9 cellular contexts compared by ENCODE assay signal in genomic region chr13:97028441-97029299, GRCh38. TPM values are rescaled to one million over a fixed set of nuclear protein-coding genes. Genes with fewer than 3 reads are reported as not detected.
DNase-seq lines count a peak whose midpoint lies in the region; ATAC-seq and TF ChIP-seq lines count a peak whose summit lies in the region.
"Had no signal": no experiment of that assay in that cellular context is flagged by ENCODE, and none has a peak within 500 bp of the region (broad histone marks: within the 10 kb centered on the region; RNA-seq: fewer than 3 reads in every experiment).

No MANE protein-coding gene starts in this region.

- H3K27ac ChIP-seq in WERI-Rb-1: no peak overlapping the region
- no peak overlapping the region for H3K27ac ChIP-seq in lower lobe of right lung
- H3K27ac ChIP-seq: skin epidermis had no signal

- DNase-seq in Ammon's horn (ENCODE audit: low spot score) (peak; percentile 52), NCI-H1436 treated with DMSO at 0.1 percent for 48 hours (lab: John Stamatoyannopoulos, UW) (peak; percentile 0), WERI-Rb-1 (peak; percentile 69), ecto neural progenitor cell (ENCODE audit: low spot score) (peak; percentile 52), lower lobe of right lung (no peak), GF-D8 (lab: John Stamatoyannopoulos, UW) (no peak)
- no peak for DNase-seq in stimulated activated naive B cell treated with anti-CD40 and anti-IgM and Interleukin-4, amounts not matched to agents 10 μg/mL and 1 μg/mL and 100 μg/mL, for 72 hours

- H3K27me3 ChIP-seq in WERI-Rb-1 (ENCODE audit: insufficient read depth, low read depth, severe bottlenecking): no peaks in the 10 kb centered on the region
- H3K27me3 ChIP-seq in lower lobe of right lung (ENCODE audit: low read depth): no peaks in the 10 kb centered on the region

- H3K4me3 ChIP-seq in WERI-Rb-1 (ENCODE audit: low read depth, low read length) (no peak overlapping the region), lower lobe of right lung (no peak overlapping the region)
- H3K4me3 ChIP-seq: skin epidermis had no signal

- H3K9me3 ChIP-seq in WERI-Rb-1 (ENCODE audit: severe bottlenecking): no peaks in the 10 kb centered on the region
- no peaks in the 10 kb centered on the region for H3K9me3 ChIP-seq in lower lobe of right lung

- H3K36me3 Mint-ChIP-seq in stimulated activated naive B cell treated with anti-CD40 and anti-IgM and Interleukin-4, amounts not matched to agents 10 μg/mL and 1 μg/mL and 100 μg/mL, for 72 hours: no peaks in the 10 kb centered on the region

- H3K4me3 Mint-ChIP-seq in stimulated activated naive B cell treated with anti-CD40 and anti-IgM and Interleukin-4, amounts not matched to agents 10 μg/mL and 1 μg/mL and 100 μg/mL, for 72 hours: no peak overlapping the region

- H3K27ac Mint-ChIP-seq in stimulated activated naive B cell treated with anti-CD40 and anti-IgM and Interleukin-4, amounts not matched to agents 10 μg/mL and 1 μg/mL and 100 μg/mL, for 72 hours: no peak overlapping the region

- ATAC-seq in GM18868 (IDR thresholded peaks at IDR 0.05; ENCODE audit: unreplicated experiment) (peak; percentile 68), lower lobe of right lung (peak; percentile 46 to 66)
- peak; percentile 33 to 41 for ATAC-seq in stimulated activated naive B cell treated with anti-CD40 and anti-IgM and Interleukin-4, amounts not matched to agents 10 μg/mL and 1 μg/mL and 100 μg/mL, for 72 hours (replicated peaks)

- H3K36me3 ChIP-seq in WERI-Rb-1 (no peaks in the 10 kb centered on the region), lower lobe of right lung (no peaks in the 10 kb centered on the region)

- peaks cover 0 to 1% of the 10 kb centered on the region in 2 donors for H3K4me1 Mint-ChIP-seq in stimulated activated naive B cell treated with anti-CD40 and anti-IgM and Interleukin-4, amounts not matched to agents 10 μg/mL and 1 μg/mL and 100 μg/mL, for 72 hours

- peaks cover 11 to 17% of the 10 kb centered on the region in 2 donors for H3K27me3 Mint-ChIP-seq in stimulated activated naive B cell treated with anti-CD40 and anti-IgM and Interleukin-4, amounts not matched to agents 10 μg/mL and 1 μg/mL and 100 μg/mL, for 72 hours

- H3K9me3 Mint-ChIP-seq in stimulated activated naive B cell treated with anti-CD40 and anti-IgM and Interleukin-4, amounts not matched to agents 10 μg/mL and 1 μg/mL and 100 μg/mL, for 72 hours: peaks cover 0 to 1% of the 10 kb centered on the region in 2 donors

- intact Hi-C loops in lower lobe of right lung (cut with DNase I): no loop called here

- peaks cover 4% of the 10 kb centered on the region for H3K4me1 ChIP-seq in lower lobe of right lung

- TF ChIP-seq CTCF in WERI-Rb-1 (IDR thresholded peaks at IDR 0.05; ENCODE audit: low read depth, low read length) (peak; percentile 76), lower lobe of right lung (IDR thresholded peaks at IDR 0.05) (peak; percentile 88)

RNA-seq across cellular contexts. Expression of gene OXGR1, which starts 34.4 kb away (rescaled TPM):
- total RNA-seq in lower lobe of right lung: 0.83 TPM

Comparison
In these comparisons a context has a peak if more than half of its experiments do, and no peak if none do; other contexts are left out.
1. DNase-seq: peak in Ammon's horn (single experiment), NCI-H1436 treated with DMSO at 0.1 percent for 48 hours (single experiment), WERI-Rb-1 (single experiment) and ecto neural progenitor cell (single experiment); none in lower lobe of right lung (single experiment), stimulated activated naive B cell treated with anti-CD40 and anti-IgM and Interleukin-4, amounts not matched to agents 10 μg/mL and 1 μg/mL and 100 μg/mL, for 72 hours (single experiment) and GF-D8 (single experiment).
2. Peak in every context shown above with its lines, with median percentiles within 50 percentile points of each other: ATAC-seq.